Comparison of ENCODE assay signal across 1 cellular context in the genomic region with DNA sequence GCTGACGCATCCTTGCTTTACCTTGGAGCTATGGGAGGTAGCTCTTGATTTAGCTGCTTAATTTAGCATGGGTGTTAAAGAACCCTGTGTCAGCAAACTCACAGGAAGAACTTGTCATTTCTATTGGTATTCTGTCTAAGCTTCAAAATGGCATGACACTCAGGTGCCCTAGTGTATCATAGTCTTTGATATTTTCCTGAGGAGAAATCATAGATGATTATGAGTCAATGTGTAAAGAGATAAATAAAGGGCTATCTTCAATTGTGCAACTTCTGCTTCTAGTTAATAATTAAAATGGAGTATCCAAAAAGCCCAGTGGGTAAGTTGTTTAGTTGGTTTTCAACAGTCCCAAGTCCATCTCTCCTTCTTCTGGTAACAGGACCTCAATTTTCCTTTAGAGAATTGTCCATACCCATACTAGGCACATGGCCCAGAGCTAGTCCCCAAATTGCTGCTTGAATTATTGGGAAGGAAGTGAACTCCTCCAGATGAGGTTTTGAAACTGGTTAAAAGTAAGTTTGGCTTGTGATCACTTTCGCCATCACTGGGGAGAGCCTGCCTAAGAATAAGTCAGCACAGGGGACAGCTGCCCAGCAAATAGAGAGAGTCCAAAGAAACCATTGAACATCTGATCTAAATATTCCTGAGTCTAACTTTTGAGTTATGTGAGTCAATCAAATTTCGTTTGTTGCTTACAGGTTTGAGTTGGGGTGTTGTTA.
A peak's percentile ranks its signal among the peaks of the same experiment; 100 is the strongest.
TF ChIP-seq lines count a peak whose summit lies in the region.

No MANE protein-coding gene starts in this region.

TF ChIP-seq in HepG2, 621 proteins besides CTCF, POLR2A, EP300 and RAD21 (continued from another document and continues in another):
- TF ChIP-seq DRAP1 (CRISPR knock-in tag; IDR thresholded peaks at IDR 0.05) = peak; percentile 74
- peak; percentile 73 for TF ChIP-seq ZGPAT (CRISPR knock-in tag; IDR thresholded peaks at IDR 0.05)
- no peak for TF ChIP-seq RFX5 (IDR thresholded peaks at IDR 0.05; ENCODE audit: low read depth, low read length)
- TF ChIP-seq, protein P1, sequence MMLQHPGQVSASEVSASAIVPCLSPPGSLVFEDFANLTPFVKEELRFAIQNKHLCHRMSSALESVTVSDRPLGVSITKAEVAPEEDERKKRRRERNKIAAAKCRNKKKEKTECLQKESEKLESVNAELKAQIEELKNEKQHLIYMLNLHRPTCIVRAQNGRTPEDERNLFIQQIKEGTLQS (CRISPR knock-in tag; IDR thresholded peaks at IDR 0.05) = peak; percentile 37; the same call in 1 of the 2 replicates
- TF ChIP-seq PBX2 (CRISPR knock-in tag; IDR thresholded peaks at IDR 0.05) = no peak
- no peak for TF ChIP-seq ZNF737 (CRISPR knock-in tag; IDR thresholded peaks at IDR 0.05; ENCODE audit: borderline replicate concordance)
- peak; percentile 76 for TF ChIP-seq SAP130 (CRISPR knock-in tag; IDR thresholded peaks at IDR 0.05; ENCODE audit: low read depth)
- TF ChIP-seq SPEN (CRISPR knock-in tag; IDR thresholded peaks at IDR 0.05; ENCODE audit: low read depth) = no peak
- TF ChIP-seq, protein P2, sequence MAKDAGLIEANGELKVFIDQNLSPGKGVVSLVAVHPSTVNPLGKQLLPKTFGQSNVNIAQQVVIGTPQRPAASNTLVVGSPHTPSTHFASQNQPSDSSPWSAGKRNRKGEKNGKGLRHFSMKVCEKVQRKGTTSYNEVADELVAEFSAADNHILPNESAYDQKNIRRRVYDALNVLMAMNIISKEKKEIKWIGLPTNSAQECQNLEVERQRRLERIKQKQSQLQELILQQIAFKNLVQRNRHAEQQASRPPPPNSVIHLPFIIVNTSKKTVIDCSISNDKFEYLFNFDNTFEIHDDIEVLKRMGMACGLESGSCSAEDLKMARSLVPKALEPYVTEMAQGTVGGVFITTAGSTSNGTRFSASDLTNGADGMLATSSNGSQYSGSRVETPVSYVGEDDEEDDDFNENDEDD (CRISPR knock-in tag; IDR thresholded peaks at IDR 0.05; ENCODE audit: borderline replicate concordance) = peak; percentile 29; the same call in 1 of the 2 replicates
- TF ChIP-seq ZNF546 (CRISPR knock-in tag; conservative IDR thresholded peaks at IDR 0.05) = no peak
- no peak for TF ChIP-seq ARNTL (CRISPR knock-in tag; IDR thresholded peaks at IDR 0.05)
- TF ChIP-seq ZFP36L2 (CRISPR knock-in tag; IDR thresholded peaks at IDR 0.05) = no peak
- no peak for TF ChIP-seq ZZZ3 (CRISPR knock-in tag; IDR thresholded peaks at IDR 0.05; ENCODE audit: borderline replicate concordance)
- no peak; the same call in 1 of the 2 replicates for TF ChIP-seq ZNF136 (CRISPR knock-in tag; IDR thresholded peaks at IDR 0.05; ENCODE audit: low read depth)
- TF ChIP-seq AFF4 (CRISPR knock-in tag; IDR thresholded peaks at IDR 0.05) = 0 out of 2 replicates have a peak, but pooled peaks have one; percentile 24
- TF ChIP-seq, protein P3, sequence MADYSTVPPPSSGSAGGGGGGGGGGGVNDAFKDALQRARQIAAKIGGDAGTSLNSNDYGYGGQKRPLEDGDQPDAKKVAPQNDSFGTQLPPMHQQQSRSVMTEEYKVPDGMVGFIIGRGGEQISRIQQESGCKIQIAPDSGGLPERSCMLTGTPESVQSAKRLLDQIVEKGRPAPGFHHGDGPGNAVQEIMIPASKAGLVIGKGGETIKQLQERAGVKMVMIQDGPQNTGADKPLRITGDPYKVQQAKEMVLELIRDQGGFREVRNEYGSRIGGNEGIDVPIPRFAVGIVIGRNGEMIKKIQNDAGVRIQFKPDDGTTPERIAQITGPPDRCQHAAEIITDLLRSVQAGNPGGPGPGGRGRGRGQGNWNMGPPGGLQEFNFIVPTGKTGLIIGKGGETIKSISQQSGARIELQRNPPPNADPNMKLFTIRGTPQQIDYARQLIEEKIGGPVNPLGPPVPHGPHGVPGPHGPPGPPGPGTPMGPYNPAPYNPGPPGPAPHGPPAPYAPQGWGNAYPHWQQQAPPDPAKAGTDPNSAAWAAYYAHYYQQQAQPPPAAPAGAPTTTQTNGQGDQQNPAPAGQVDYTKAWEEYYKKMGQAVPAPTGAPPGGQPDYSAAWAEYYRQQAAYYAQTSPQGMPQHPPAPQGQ (CRISPR knock-in tag; IDR thresholded peaks at IDR 0.05; ENCODE audit: borderline replicate concordance) = no peak
- TF ChIP-seq ZNF615 (CRISPR knock-in tag; IDR thresholded peaks at IDR 0.05; ENCODE audit: borderline replicate concordance) = no peak
- TF ChIP-seq, protein P4, sequence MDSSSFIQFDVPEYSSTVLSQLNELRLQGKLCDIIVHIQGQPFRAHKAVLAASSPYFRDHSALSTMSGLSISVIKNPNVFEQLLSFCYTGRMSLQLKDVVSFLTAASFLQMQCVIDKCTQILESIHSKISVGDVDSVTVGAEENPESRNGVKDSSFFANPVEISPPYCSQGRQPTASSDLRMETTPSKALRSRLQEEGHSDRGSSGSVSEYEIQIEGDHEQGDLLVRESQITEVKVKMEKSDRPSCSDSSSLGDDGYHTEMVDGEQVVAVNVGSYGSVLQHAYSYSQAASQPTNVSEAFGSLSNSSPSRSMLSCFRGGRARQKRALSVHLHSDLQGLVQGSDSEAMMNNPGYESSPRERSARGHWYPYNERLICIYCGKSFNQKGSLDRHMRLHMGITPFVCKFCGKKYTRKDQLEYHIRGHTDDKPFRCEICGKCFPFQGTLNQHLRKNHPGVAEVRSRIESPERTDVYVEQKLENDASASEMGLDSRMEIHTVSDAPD (CRISPR knock-in tag; IDR thresholded peaks at IDR 0.05) = no peak
- TF ChIP-seq KLF6 (CRISPR knock-in tag; IDR thresholded peaks at IDR 0.05) = no peak
- TF ChIP-seq ZFX (CRISPR knock-in tag; IDR thresholded peaks at IDR 0.05; ENCODE audit: low read depth) = no peak
- no peak for TF ChIP-seq SSRP1 (CRISPR knock-in tag; IDR thresholded peaks at IDR 0.05)
- peak; percentile 6; the same call in 1 of the 2 replicates for TF ChIP-seq ZNF232 (CRISPR knock-in tag; IDR thresholded peaks at IDR 0.05; ENCODE audit: borderline replicate concordance)
- peak; percentile 84 for TF ChIP-seq MIER3 (CRISPR knock-in tag; IDR thresholded peaks at IDR 0.05; ENCODE audit: borderline replicate concordance)
- TF ChIP-seq ETS1 (CRISPR knock-in tag; IDR thresholded peaks at IDR 0.05) = no peak
- no peak; the same call in 1 of the 2 replicates for TF ChIP-seq SALL1 (CRISPR knock-in tag; IDR thresholded peaks at IDR 0.05)
- TF ChIP-seq THAP11 (CRISPR knock-in tag; IDR thresholded peaks at IDR 0.05) = peak; percentile 50
- TF ChIP-seq HDAC1 (CRISPR knock-in tag; IDR thresholded peaks at IDR 0.05) = peak; percentile 58
- no peak for TF ChIP-seq TRIM24 (CRISPR knock-in tag; IDR thresholded peaks at IDR 0.05)
- TF ChIP-seq SMAD3 (CRISPR knock-in tag; IDR thresholded peaks at IDR 0.05) = peak; percentile 70
- peak; percentile 60; the same call in 1 of the 2 replicates for TF ChIP-seq ELF3 (CRISPR knock-in tag; IDR thresholded peaks at IDR 0.05)
- TF ChIP-seq, protein P5, sequence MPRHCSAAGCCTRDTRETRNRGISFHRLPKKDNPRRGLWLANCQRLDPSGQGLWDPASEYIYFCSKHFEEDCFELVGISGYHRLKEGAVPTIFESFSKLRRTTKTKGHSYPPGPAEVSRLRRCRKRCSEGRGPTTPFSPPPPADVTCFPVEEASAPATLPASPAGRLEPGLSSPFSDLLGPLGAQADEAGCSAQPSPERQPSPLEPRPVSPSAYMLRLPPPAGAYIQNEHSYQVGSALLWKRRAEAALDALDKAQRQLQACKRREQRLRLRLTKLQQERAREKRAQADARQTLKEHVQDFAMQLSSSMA (CRISPR knock-in tag; IDR thresholded peaks at IDR 0.05) = no peak
- no peak for TF ChIP-seq CREB3 (CRISPR knock-in tag; IDR thresholded peaks at IDR 0.05)
- TF ChIP-seq, protein P6, sequence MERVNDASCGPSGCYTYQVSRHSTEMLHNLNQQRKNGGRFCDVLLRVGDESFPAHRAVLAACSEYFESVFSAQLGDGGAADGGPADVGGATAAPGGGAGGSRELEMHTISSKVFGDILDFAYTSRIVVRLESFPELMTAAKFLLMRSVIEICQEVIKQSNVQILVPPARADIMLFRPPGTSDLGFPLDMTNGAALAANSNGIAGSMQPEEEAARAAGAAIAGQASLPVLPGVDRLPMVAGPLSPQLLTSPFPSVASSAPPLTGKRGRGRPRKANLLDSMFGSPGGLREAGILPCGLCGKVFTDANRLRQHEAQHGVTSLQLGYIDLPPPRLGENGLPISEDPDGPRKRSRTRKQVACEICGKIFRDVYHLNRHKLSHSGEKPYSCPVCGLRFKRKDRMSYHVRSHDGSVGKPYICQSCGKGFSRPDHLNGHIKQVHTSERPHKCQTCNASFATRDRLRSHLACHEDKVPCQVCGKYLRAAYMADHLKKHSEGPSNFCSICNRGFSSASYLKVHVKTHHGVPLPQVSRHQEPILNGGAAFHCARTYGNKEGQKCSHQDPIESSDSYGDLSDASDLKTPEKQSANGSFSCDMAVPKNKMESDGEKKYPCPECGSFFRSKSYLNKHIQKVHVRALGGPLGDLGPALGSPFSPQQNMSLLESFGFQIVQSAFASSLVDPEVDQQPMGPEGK (CRISPR knock-in tag; IDR thresholded peaks at IDR 0.05) = no peak
- TF ChIP-seq ZNF329 (CRISPR knock-in tag; IDR thresholded peaks at IDR 0.05; ENCODE audit: low read depth) = no peak
- no peak for TF ChIP-seq ZNF34 (CRISPR knock-in tag; IDR thresholded peaks at IDR 0.05; ENCODE audit: borderline replicate concordance)
- TF ChIP-seq ZNF564 (CRISPR knock-in tag; IDR thresholded peaks at IDR 0.05) = no peak
- no peak for TF ChIP-seq ZNF367 (CRISPR knock-in tag; IDR thresholded peaks at IDR 0.05; ENCODE audit: borderline replicate concordance)
- TF ChIP-seq MAFG (CRISPR knock-in tag; IDR thresholded peaks at IDR 0.05) = no peak
- no peak for TF ChIP-seq MTF2 (CRISPR knock-in tag; IDR thresholded peaks at IDR 0.05; ENCODE audit: borderline replicate concordance)
- TF ChIP-seq CHD2 (IDR thresholded peaks at IDR 0.05; ENCODE audit: low read depth, low read length) = no peak
- 0 out of 2 replicates have a peak, but pooled peaks have one; percentile 33 for TF ChIP-seq TGIF2 (CRISPR knock-in tag; IDR thresholded peaks at IDR 0.05)
